In the genomic region with DNA sequence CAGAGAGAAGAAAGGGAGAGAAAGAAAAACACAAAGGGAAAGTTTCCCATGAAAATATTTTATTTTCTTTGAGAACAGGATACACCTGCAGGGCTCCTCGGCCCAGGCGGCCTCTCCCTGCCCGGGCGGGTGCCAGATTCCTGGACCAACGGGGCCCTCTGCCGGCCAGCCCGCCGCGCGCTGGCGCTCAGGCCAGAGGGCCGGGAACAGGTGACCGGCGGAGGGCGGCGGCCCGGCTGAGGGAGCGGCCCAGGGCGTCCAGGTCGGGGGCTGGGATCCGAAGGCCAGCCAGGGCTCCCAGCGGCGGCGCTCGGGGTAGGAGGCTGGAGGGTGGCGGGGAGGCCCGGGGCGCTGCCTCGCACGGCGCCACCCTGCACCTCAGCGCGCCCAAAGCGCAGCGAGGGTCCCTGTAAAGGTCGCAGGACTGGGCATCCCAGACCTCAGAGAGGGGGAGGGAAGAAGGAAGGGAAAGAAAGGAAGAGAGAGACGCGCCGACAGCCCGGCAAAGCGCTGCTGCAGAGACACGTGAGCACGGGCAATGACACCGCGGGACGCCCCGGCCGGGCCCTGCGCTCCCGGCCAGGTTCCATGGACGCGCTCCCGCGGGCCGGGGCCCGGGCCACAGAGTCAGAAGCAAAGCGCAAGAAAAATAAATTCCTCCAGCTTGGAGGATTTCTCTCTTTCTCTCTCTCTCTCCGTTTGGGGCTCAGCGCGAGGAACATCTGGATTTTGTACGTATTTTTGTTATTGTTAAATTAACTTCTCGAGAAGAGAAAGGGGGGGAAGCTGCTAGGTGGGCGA, we compare ENCODE assay signal across 8 cellular contexts. TPM values are rescaled to one million over a fixed set of nuclear protein-coding genes. Genes with fewer than 3 reads are reported as not detected.
DNase-seq lines count a peak whose midpoint lies in the region; ATAC-seq and TF ChIP-seq lines count a peak whose summit lies in the region.

No MANE protein-coding gene starts in this region.

- CTCF ChIA-PET in Calu3 (lab: Charles Lee): interaction anchor here (1.9 kb wide), 1 partner anchor 184 kb away, joined by 11 read pairs; no protein-coding TSS in a partner anchor

- peaks cover 13% of the 10 kb centered on the region for H3K4me1 Mint-ChIP-seq in Calu3 (ENCODE audit: low read depth, unreplicated experiment)

- H3K27me3 Mint-ChIP-seq in Calu3 (ENCODE audit: unreplicated experiment): peaks cover 55% of the 10 kb centered on the region

- peaks cover 23% of the 10 kb centered on the region for H3K36me3 Mint-ChIP-seq in Calu3 (ENCODE audit: insufficient read depth, unreplicated experiment)

- TF ChIP-seq CTCF in Calu3 (IDR thresholded peaks at IDR 0.05; ENCODE audit: unreplicated experiment): peak; percentile 87

- ATAC-seq in GM21529 (IDR thresholded peaks at IDR 0.05; ENCODE audit: unreplicated experiment) (peak; percentile 66), left colon (peak; percentile 89), GM18873 (IDR thresholded peaks at IDR 0.05; ENCODE audit: low FRiP score, unreplicated experiment) (no peak)
- peak; percentile 54 to 76 for ATAC-seq in activated CD4-positive, CD25-positive, alpha-beta regulatory T cell treated with anti-CD3 and anti-CD28 coated beads, Interleukin-2, amount 50 U/mL, for 24 hours

- intact Hi-C loops in Calu3 (cut with micrococcal nuclease; ENCODE audit: unreplicated experiment) (loop anchor here (1.0 to 2.0 kb wide), 4 partner anchors 37 to 466 kb away; no protein-coding TSS in a partner anchor), left colon (cut with DNase I, micrococcal nuclease) (loop anchor here (5.0 to 10.0 kb wide), 2 partner anchors 185 to 192 kb away; no protein-coding TSS in a partner anchor)

- H3K9me3 Mint-ChIP-seq in Calu3 (ENCODE audit: low read depth, unreplicated experiment): no peaks in the 10 kb centered on the region

- BruUV-seq in Calu3 (replicated peaks; lab: Mats Ljungman, UMichigan): no TSS peak

- peak; percentile 95 for DNase-seq in Calu3
- DNase-seq in NCI-H146 treated with DMSO at 0.1 percent for 48 hours (lab: John Stamatoyannopoulos, UW; ENCODE audit: unreplicated experiment): peak; percentile 69
- DNase-seq in dedifferentiated amniotic fluid mesenchymal stem cell (ENCODE audit: extremely low spot score): peak; percentile 55
- DNase-seq in left colon: peak; percentile 72 to 86
- peak; percentile 27 to 47 for DNase-seq in stimulated activated CD4-positive, alpha-beta T cell treated with anti-CD3 and anti-CD28 coated beads, Interleukin-1b, Interleukin-23, amount 100 ng/mL, for 4 hours (ENCODE audit: low read depth in 2 of 2)

- peak overlapping the region; percentile 2 for H3K27ac Mint-ChIP-seq in Calu3 (ENCODE audit: unreplicated experiment)

- peak overlapping the region; percentile 68 for H3K4me3 Mint-ChIP-seq in Calu3 (ENCODE audit: low read depth, unreplicated experiment)

RNA-seq across cellular contexts. Expression of gene WNT9A, which starts 0.9 kb away (rescaled TPM):
- total RNA-seq in Calu3 (2022) (0.24 and 0.37 TPM in 2 replicates), left colon (1 to 10 TPM; 2.2 to 2.6 TPM)

RNA-seq across cellular contexts. Expression of gene WNT3A, which starts 60.0 kb away (rescaled TPM):
- total RNA-seq in Calu3 (2022) (not detected in 2 replicates), left colon (under 1 TPM in 1 of 2 donors, not detected in 1; 0.14 TPM)

Comparison
In these comparisons a context has a peak if more than half of its experiments do, and no peak if none do; other contexts are left out.
1. DNase-seq: peak in every context shown above with its lines; median percentile 95 in Calu3; 79 in left colon; 69 in NCI-H146 treated with DMSO at 0.1 percent for 48 hours; 55 in dedifferentiated amniotic fluid mesenchymal stem cell; 37 in stimulated activated CD4-positive, alpha-beta T cell treated with anti-CD3 and anti-CD28 coated beads, Interleukin-1b, Interleukin-23, amount 100 ng/mL, for 4 hours.